ENCODE assay signal across 31 cellular contexts in genomic region chr9:133569891-133570651, GRCh38. TPM values are rescaled to one million over a fixed set of nuclear protein-coding genes. Genes with fewer than 3 reads are reported as not detected.
DNase-seq lines count a peak whose midpoint lies in the region; ATAC-seq and TF ChIP-seq lines count a peak whose summit lies in the region.
"Had no signal": no experiment of that assay in that cellular context is flagged by ENCODE, and none has a peak within 500 bp of the region (broad histone marks: within the 10 kb centered on the region; RNA-seq: fewer than 3 reads in every experiment).

No MANE protein-coding gene starts in this region.

- ATAC-seq in omental fat pad (ENCODE audit: low FRiP score): no peak
- ATAC-seq: activated naive CD4-positive, alpha-beta T cell treated with anti-CD3 and anti-CD28 coated beads, Interleukin-2, amount 50 U/mL, for 72 hours; GM12878; right lobe of liver; stimulated activated memory B cell treated with anti-CD40 and anti-IgM and Interleukin-4, amounts not matched to agents 10 μg/mL and 1 μg/mL and 100 μg/mL, for 72 hours had no signal

- H3K36me3 Mint-ChIP-seq in endodermal cell (ENCODE audit: low read depth) (no peaks in the 10 kb centered on the region), neural progenitor cell (no peaks in the 10 kb centered on the region)
- H3K36me3 Mint-ChIP-seq: activated naive CD4-positive, alpha-beta T cell treated with anti-CD3 and anti-CD28 coated beads, Interleukin-2, amount 50 U/mL, for 72 hours; stimulated activated memory B cell treated with anti-CD40 and anti-IgM and Interleukin-4, amounts not matched to agents 10 μg/mL and 1 μg/mL and 100 μg/mL, for 72 hours had no signal

- H3K4me2 ChIP-seq in neural progenitor cell: no peak overlapping the region

- H3K36me3 ChIP-seq in H7 (replicated peaks; ENCODE audit: control insufficient read depth, insufficient read depth, low read length) (no peaks in the 10 kb centered on the region), endodermal cell (ENCODE audit: control insufficient read depth, insufficient read depth, low read length) (no peaks in the 10 kb centered on the region), neural progenitor cell (no peaks in the 10 kb centered on the region)
- H3K36me3 ChIP-seq: ascending aorta; BLaER1 treated with 17β-estradiol and CSF1 and Interleukin-3, amounts not matched to agents 10 nM and 100 nM; right lobe of liver; SJCRH30 had no signal

- no peak overlapping the region for H3K4me3 ChIP-seq in H7 (ENCODE audit: insufficient read depth, low read depth, low read length)
- no peak overlapping the region for H3K4me3 ChIP-seq in endodermal cell (ENCODE audit: low read length)
- no peak overlapping the region for H3K4me3 ChIP-seq in neural progenitor cell
- H3K4me3 ChIP-seq: ascending aorta; BLaER1 treated with 17β-estradiol and CSF1 and Interleukin-3, amounts not matched to agents 10 nM and 100 nM; GM12878; right lobe of liver; SJCRH30 had no signal

- DNase-seq in H7: peak; percentile 57
- DNase-seq in NCI-H524 treated with DMSO at 0.1 percent for 48 hours (lab: John Stamatoyannopoulos, UW): peak; percentile 43
- peak; percentile 84 for DNase-seq in endodermal cell
- DNase-seq in neural progenitor cell (ENCODE audit: low spot score): peak; percentile 39
- no peak for DNase-seq in stimulated activated CD4-positive, alpha-beta T cell treated with anti-CD3 and anti-CD28 coated beads, Interleukin-4, amount 100 ng/mL, for 24 hours
- no peak for DNase-seq in omental fat pad (ENCODE audit: low spot score)
- no peak for DNase-seq in HPDE6-E6E7 (ENCODE audit: extremely low spot score)
- DNase-seq: activated CD4-positive, alpha-beta memory T cell treated with anti-CD3 and anti-CD28 coated beads, Interleukin-2, amount 10 ng/mL, durations not matched to agents 7 days and 5 days; activated CD4-positive, CD25-positive, alpha-beta regulatory T cell treated with anti-CD3 and anti-CD28 coated beads, Interleukin-2, amount 50 U/mL, for 72 hours; COR-L47; dermis blood vessel endothelial cell; HFFc6; NCI-H1436 treated with DMSO at 0.1 percent for 48 hours; NCI-H69; nephron progenitor cell; right lobe of liver; SJCRH30; stimulated activated CD4-positive, alpha-beta T cell treated with anti-CD3 and anti-CD28 coated beads, Interleukin-12 subunit alpha, Interleukin-12 subunit beta, amount 100 ng/mL, for 4 hours; stimulated activated CD4-positive, alpha-beta T cell treated with anti-CD3 and anti-CD28 coated beads, Interleukin-4, amount 100 ng/mL, for 1 hour; T-helper 1 cell had no signal

- no peaks in the 10 kb centered on the region for H3F3A ChIP-seq in neural progenitor cell (ENCODE audit: low read depth)

- no peaks in the 10 kb centered on the region for H4K20me1 ChIP-seq in neural progenitor cell (ENCODE audit: low read depth)

- H3K27ac Mint-ChIP-seq in endodermal cell (no peak overlapping the region), neural progenitor cell (peak overlapping the region; percentile 37)
- H3K27ac Mint-ChIP-seq: activated CD4-positive, alpha-beta memory T cell treated with anti-CD3 and anti-CD28 coated beads, Interleukin-2, amount 10 ng/mL, durations not matched to agents 7 days and 5 days; activated naive CD4-positive, alpha-beta T cell treated with anti-CD3 and anti-CD28 coated beads, Interleukin-2, amount 50 U/mL, for 72 hours; activated T-helper 2 cell treated with anti-CD3 and anti-CD28 coated beads, Interferon-gamma antibody, Interleukin-2, Interleukin-4, amounts not matched to agents 10 μg/mL and 5 μg/mL and 100 μg/mL, durations not matched to agents 14 hours and 24 hours and 36 hours; HFFc6; nephron progenitor cell; stimulated activated memory B cell treated with anti-CD40 and anti-IgM and Interleukin-4, amounts not matched to agents 10 μg/mL and 1 μg/mL and 100 μg/mL, for 72 hours had no signal

- no peak overlapping the region for H3K27ac ChIP-seq in endodermal cell (ENCODE audit: low read depth, low read length)
- H3K27ac ChIP-seq in neural progenitor cell: no peak overlapping the region
- H3K27ac ChIP-seq: ascending aorta, right lobe of liver, SJCRH30 had no signal

- H3K27me3 Mint-ChIP-seq in endodermal cell (ENCODE audit: insufficient read depth): no peaks in the 10 kb centered on the region
- peaks cover 8% of the 10 kb centered on the region for H3K27me3 Mint-ChIP-seq in neural progenitor cell (ENCODE audit: insufficient read depth, low read depth)
- H3K27me3 Mint-ChIP-seq: activated CD4-positive, alpha-beta memory T cell treated with anti-CD3 and anti-CD28 coated beads, Interleukin-2, amount 10 ng/mL, durations not matched to agents 7 days and 5 days had no signal

- H3K9me3 ChIP-seq in endodermal cell (ENCODE audit: control insufficient read depth, low read length): no peaks in the 10 kb centered on the region
- no peaks in the 10 kb centered on the region for H3K9me3 ChIP-seq in neural progenitor cell (ENCODE audit: low read depth)
- H3K9me3 ChIP-seq: ascending aorta; BLaER1 treated with 17β-estradiol and CSF1 and Interleukin-3, amounts not matched to agents 10 nM and 100 nM; right lobe of liver; SJCRH30 had no signal

- H3K9me3 Mint-ChIP-seq in endodermal cell (no peaks in the 10 kb centered on the region), neural progenitor cell (no peaks in the 10 kb centered on the region)
- H3K9me3 Mint-ChIP-seq: activated CD4-positive, alpha-beta memory T cell treated with anti-CD3 and anti-CD28 coated beads, Interleukin-2, amount 10 ng/mL, durations not matched to agents 7 days and 5 days; activated naive CD4-positive, alpha-beta T cell treated with anti-CD3 and anti-CD28 coated beads, Interleukin-2, amount 50 U/mL, for 72 hours; activated T-helper 2 cell treated with anti-CD3 and anti-CD28 coated beads, Interferon-gamma antibody, Interleukin-2, Interleukin-4, amounts not matched to agents 10 μg/mL and 5 μg/mL and 100 μg/mL, durations not matched to agents 14 hours and 24 hours and 36 hours; HFFc6; nephron progenitor cell; stimulated activated memory B cell treated with anti-CD40 and anti-IgM and Interleukin-4, amounts not matched to agents 10 μg/mL and 1 μg/mL and 100 μg/mL, for 72 hours had no signal

- no peak overlapping the region for H3K4me3 Mint-ChIP-seq in endodermal cell
- no peak overlapping the region for H3K4me3 Mint-ChIP-seq in neural progenitor cell
- H3K4me3 Mint-ChIP-seq: activated CD4-positive, alpha-beta memory T cell treated with anti-CD3 and anti-CD28 coated beads, Interleukin-2, amount 10 ng/mL, durations not matched to agents 7 days and 5 days; HFFc6; nephron progenitor cell; stimulated activated memory B cell treated with anti-CD40 and anti-IgM and Interleukin-4, amounts not matched to agents 10 μg/mL and 1 μg/mL and 100 μg/mL, for 72 hours had no signal

- H3K9ac ChIP-seq in endodermal cell (ENCODE audit: extremely low read depth, low read length, poor library complexity, severe bottlenecking) (no peak overlapping the region), neural progenitor cell (no peak overlapping the region)

- peak overlapping the region; percentile 5 for H2AFZ ChIP-seq in neural progenitor cell (replicated peaks)

- H3K27me3 ChIP-seq in H7 (ENCODE audit: control insufficient read depth, insufficient read depth, low read length): no peaks in the 10 kb centered on the region
- no peaks in the 10 kb centered on the region for H3K27me3 ChIP-seq in endodermal cell (ENCODE audit: control insufficient read depth, insufficient read depth, low read length, poor library complexity, severe bottlenecking)
- no peaks in the 10 kb centered on the region for H3K27me3 ChIP-seq in neural progenitor cell
- H3K27me3 ChIP-seq: ascending aorta, right lobe of liver had no signal

- no peaks in the 10 kb centered on the region for H3K79me2 ChIP-seq in neural progenitor cell (ENCODE audit: low read depth)

- no peaks in the 10 kb centered on the region for H3K4me1 Mint-ChIP-seq in endodermal cell
- peaks cover 24% of the 10 kb centered on the region for H3K4me1 Mint-ChIP-seq in neural progenitor cell
- H3K4me1 Mint-ChIP-seq: activated CD4-positive, alpha-beta memory T cell treated with anti-CD3 and anti-CD28 coated beads, Interleukin-2, amount 10 ng/mL, durations not matched to agents 7 days and 5 days; stimulated activated memory B cell treated with anti-CD40 and anti-IgM and Interleukin-4, amounts not matched to agents 10 μg/mL and 1 μg/mL and 100 μg/mL, for 72 hours had no signal

- WGBS in endodermal cell (ENCODE audit: insufficient coverage in 1 of 2, insufficient read length in 1 of 2), 2 experiments: 80 to 85% methylated on average over 20 to 34 of the region's 34 CpGs

- no peaks in the 10 kb centered on the region for H3K4me1 ChIP-seq in endodermal cell (ENCODE audit: control insufficient read depth, insufficient read depth, low read length)
- peaks cover 9% of the 10 kb centered on the region for H3K4me1 ChIP-seq in neural progenitor cell
- H3K4me1 ChIP-seq: right lobe of liver had no signal

- TF ChIP-seq CTCF in endodermal cell (conservative IDR thresholded peaks at IDR 0.05) (no peak), neural progenitor cell (IDR thresholded peaks at IDR 0.05) (no peak), omental fat pad (IDR thresholded peaks at IDR 0.05) (no peak)

RNA-seq across cellular contexts. Expression of gene ADAMTSL2, which starts 35.6 kb away (rescaled TPM):
- 0.42 and 0.70 TPM in 2 replicates for total RNA-seq in H7 (2014; rRNA removed; shearing (Covaris generic))
- total RNA-seq in endodermal cell (under 1 TPM; 0.18 to 0.93 TPM), neural progenitor cell (ENCODE audit: low replicate concordance) (0.30 and 0.99 TPM in 2 replicates), omental fat pad (1 to 10 TPM in 3 of 4 donors, under 1 TPM in 1; 0.63 to 4.7 (median 1.4) TPM)
- polyA plus RNA-seq in endodermal cell (2013, experiment 1 of 2): 2.2 TPM
- 3.0 TPM for polyA plus RNA-seq in endodermal cell (2013, experiment 2 of 2)
- total RNA-seq: activated CD4-positive, alpha-beta memory T cell treated with anti-CD3 and anti-CD28 coated beads, Interleukin-2, amount 10 ng/mL, durations not matched to agents 7 days and 5 days; activated T-helper 2 cell treated with anti-CD3 and anti-CD28 coated beads, Interferon-gamma antibody, Interleukin-2, Interleukin-4, amounts not matched to agents 10 μg/mL and 5 μg/mL and 100 μg/mL, durations not matched to agents 14 hours and 24 hours and 36 hours; Daoy; GM12878 had no signal
- polyA plus RNA-seq: keratinocyte had no signal

RNA-seq across cellular contexts. Expression of gene FAM163B, which starts 39.1 kb away (rescaled TPM):
- total RNA-seq in H7 (2014; rRNA removed; shearing (Covaris generic)): 1.2 and 3.7 TPM in 2 replicates
- total RNA-seq in endodermal cell: not detected
- polyA plus RNA-seq in endodermal cell (2013, experiment 1 of 2): 1.4 TPM
- polyA plus RNA-seq in endodermal cell (2013, experiment 2 of 2): 1.8 TPM
- total RNA-seq in neural progenitor cell (ENCODE audit: low replicate concordance): 0.31 TPM in 1 of 2 replicates, not detected in the other
- total RNA-seq in omental fat pad: not detected
- total RNA-seq: activated CD4-positive, alpha-beta memory T cell treated with anti-CD3 and anti-CD28 coated beads, Interleukin-2, amount 10 ng/mL, durations not matched to agents 7 days and 5 days; activated naive CD4-positive, alpha-beta T cell treated with anti-CD3 and anti-CD28 coated beads, Interleukin-2, amount 50 U/mL, for 72 hours; activated T-helper 2 cell treated with anti-CD3 and anti-CD28 coated beads, Interferon-gamma antibody, Interleukin-2, Interleukin-4, amounts not matched to agents 10 μg/mL and 5 μg/mL and 100 μg/mL, durations not matched to agents 14 hours and 24 hours and 36 hours; ascending aorta; Daoy; dermis blood vessel endothelial cell; fibroblast of lung; GM12878; HFFc6; lung microvascular endothelial cell; ureter had no signal
- polyA plus RNA-seq: fibroblast of lung, GM12878, keratinocyte had no signal

RNA-seq across cellular contexts. Expression of gene MYMK, which starts 45.3 kb away (rescaled TPM):
- not detected in 2 replicates for total RNA-seq in H7 (2014; rRNA removed; shearing (Covaris generic))
- total RNA-seq in endodermal cell: not detected
- not detected for polyA plus RNA-seq in endodermal cell (2013, experiment 1 of 2)
- 0.50 TPM for polyA plus RNA-seq in endodermal cell (2013, experiment 2 of 2)
- not detected in 2 replicates for total RNA-seq in neural progenitor cell (ENCODE audit: low replicate concordance)
- total RNA-seq in omental fat pad: not detected
- total RNA-seq: activated CD4-positive, alpha-beta memory T cell treated with anti-CD3 and anti-CD28 coated beads, Interleukin-2, amount 10 ng/mL, durations not matched to agents 7 days and 5 days; activated naive CD4-positive, alpha-beta T cell treated with anti-CD3 and anti-CD28 coated beads, Interleukin-2, amount 50 U/mL, for 72 hours; activated T-helper 2 cell treated with anti-CD3 and anti-CD28 coated beads, Interferon-gamma antibody, Interleukin-2, Interleukin-4, amounts not matched to agents 10 μg/mL and 5 μg/mL and 100 μg/mL, durations not matched to agents 14 hours and 24 hours and 36 hours; ascending aorta; Daoy; dermis blood vessel endothelial cell; fibroblast of lung; GM12878; HFFc6; lung microvascular endothelial cell; right lobe of liver; ureter had no signal
- polyA plus RNA-seq: fibroblast of lung, GM12878, keratinocyte had no signal

Comparison
In these comparisons a context has a peak if more than half of its experiments do, and no peak if none do; other contexts are left out.
1. DNase-seq: peak in H7 (single experiment), NCI-H524 treated with DMSO at 0.1 percent for 48 hours (single experiment), endodermal cell (single experiment) and neural progenitor cell (single experiment); none in stimulated activated CD4-positive, alpha-beta T cell treated with anti-CD3 and anti-CD28 coated beads, Interleukin-4, amount 100 ng/mL, for 24 hours (single experiment), omental fat pad (single experiment) and HPDE6-E6E7 (single experiment).